In the genomic region with DNA sequence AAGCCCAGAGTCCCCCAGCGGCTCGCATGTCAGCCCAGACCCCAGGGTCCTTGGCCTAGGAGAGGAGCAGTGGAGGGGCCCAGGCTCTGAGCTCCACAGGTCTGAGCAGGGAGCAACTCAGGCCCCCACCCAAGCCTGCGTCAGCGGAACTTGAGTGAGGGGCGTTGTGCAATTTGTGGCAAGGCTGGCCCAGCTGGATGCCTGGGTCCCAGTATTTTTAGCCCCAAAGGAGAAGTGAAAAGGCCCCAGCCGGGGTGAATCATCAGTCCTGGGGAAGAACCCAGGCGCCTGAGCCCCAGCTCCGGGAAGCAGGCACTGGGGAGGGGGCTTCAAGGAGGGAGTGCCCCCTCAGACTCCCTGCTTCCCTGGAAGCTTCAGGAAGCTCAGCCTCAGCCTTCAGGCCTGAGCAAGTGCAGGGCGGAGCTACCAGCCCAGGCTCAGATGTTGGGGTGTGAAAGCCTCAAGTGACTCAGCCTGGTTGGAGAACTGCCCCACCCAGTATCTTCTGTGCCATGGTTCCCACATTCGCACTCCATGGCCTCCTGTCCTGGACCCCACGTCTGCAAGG, we compare ENCODE assay signal across 6 cellular contexts. TPM values are rescaled to one million over a fixed set of nuclear protein-coding genes. Genes with fewer than 3 reads are reported as not detected.
A peak's percentile ranks its signal among the peaks of the same experiment; 100 is the strongest.
DNase-seq lines count a peak whose midpoint lies in the region; ATAC-seq and TF ChIP-seq lines count a peak whose summit lies in the region.

No MANE protein-coding gene starts in this region.

- TF ChIP-seq CTCF in NB4 (IDR thresholded peaks at IDR 0.05; ENCODE audit: low read depth, low read length) (no peak), ascending aorta (IDR thresholded peaks at IDR 0.05) (no peak)

- H3K36me3 ChIP-seq in ascending aorta (peaks cover 20 to 25% of the 10 kb centered on the region in 2 donors), muscle layer of colon (ENCODE audit: insufficient read depth, low read length) (peaks cover 16% of the 10 kb centered on the region)

- TF ChIP-seq POLR2A in NB4 (IDR thresholded peaks at IDR 0.05; ENCODE audit: extremely low read depth, insufficient read length), result no peak

- H3K27me3 ChIP-seq in ascending aorta (no peaks in the 10 kb centered on the region), muscle layer of colon (ENCODE audit: control insufficient read depth in 1 of 2, insufficient read depth in 2 of 2, low read length in 2 of 2) (no peaks in the 10 kb centered on the region)

- H3K27ac ChIP-seq in ascending aorta (peak overlapping the region; percentile 80 to 82), muscle layer of colon (ENCODE audit: low read depth, low read length) (peak overlapping the region; percentile 64)

- H3K9ac ChIP-seq in muscle layer of colon (ENCODE audit: low read length), result peak overlapping the region; percentile 34

- peaks cover 4 to 15% of the 10 kb centered on the region in 2 donors for H3K4me1 ChIP-seq in ascending aorta
- peaks cover 36% of the 10 kb centered on the region for H3K4me1 ChIP-seq in muscle layer of colon (ENCODE audit: insufficient read depth, low read length)

- H3K9me3 ChIP-seq in ascending aorta, result no peaks in the 10 kb centered on the region
- no peaks in the 10 kb centered on the region for H3K9me3 ChIP-seq in muscle layer of colon (ENCODE audit: low read length)

- DNase-seq in NB4 (ENCODE audit: low read depth) (peak; percentile 87), ascending aorta (ENCODE audit: low spot score in 2 of 2) (peak; percentile 55 to 86), NCI-H446 treated with DMSO at 0.1 percent for 48 hours (lab: John Stamatoyannopoulos, UW) (no peak)

- H3K4me3 ChIP-seq in NB4 (ENCODE audit: low read depth, low read length) (no peak overlapping the region), ascending aorta (no peak overlapping the region), muscle layer of colon (ENCODE audit: low read depth in 1 of 2, low read length in 2 of 2) (no peak overlapping the region)

- intact Hi-C loops in ascending aorta (cut with DNase I), result loop anchor here (1.0 kb wide), 1 partner anchor 14 kb away; the partner anchor contains the start of gene PLEKHG2

- no peak for ATAC-seq in GM21360 (IDR thresholded peaks at IDR 0.05; ENCODE audit: unreplicated experiment)
- no peak for ATAC-seq in GM19467 (IDR thresholded peaks at IDR 0.05; ENCODE audit: unreplicated experiment)

RNA-seq across cellular contexts. Expression of gene MED29, which starts 7.2 kb away (rescaled TPM):
- total RNA-seq in ascending aorta, result 60.8 TPM

RNA-seq across cellular contexts. Expression of gene PAF1, which starts 7.5 kb away (rescaled TPM):
- 12.7 TPM for total RNA-seq in ascending aorta

RNA-seq across cellular contexts. Expression of gene ZFP36, which starts 8.3 kb away (rescaled TPM):
- 1,166 TPM for total RNA-seq in ascending aorta

RNA-seq across cellular contexts. Expression of gene PLEKHG2, which starts 14.1 kb away (rescaled TPM):
- 52.9 TPM for total RNA-seq in ascending aorta

RNA-seq across cellular contexts. Expression of gene RPS16, which starts 37.4 kb away (rescaled TPM):
- total RNA-seq in ascending aorta, result 1,453 TPM
